ENCODE assay signal across 13 cellular contexts in genomic region chr1:110607663-110608230, GRCh38. TPM values are rescaled to one million over a fixed set of nuclear protein-coding genes. Genes with fewer than 3 reads are reported as not detected.
DNase-seq lines count a peak whose midpoint lies in the region; ATAC-seq, FAIRE-seq and TF ChIP-seq lines count a peak whose summit lies in the region.
"Had no signal": no experiment of that assay in that cellular context is flagged by ENCODE, and none has a peak within 500 bp of the region (broad histone marks: within the 10 kb centered on the region; RNA-seq: fewer than 3 reads in every experiment).

No MANE protein-coding gene starts in this region.

- H2AFZ ChIP-seq in HepG2 (ENCODE audit: low read length): no peak overlapping the region

- H3K27ac ChIP-seq in HepG2 (ENCODE audit: extremely low read length, insufficient read depth, low read length): no peak overlapping the region
- H3K27ac ChIP-seq in stomach smooth muscle (ENCODE audit: low read length): no peak overlapping the region
- H3K27ac ChIP-seq: epithelial cell of prostate had no signal

- H3K9ac ChIP-seq in HepG2 (ENCODE audit: insufficient read depth, low read depth, low read length) (no peak overlapping the region), stomach smooth muscle (ENCODE audit: low read length in 2 of 2) (no peak overlapping the region)

- no peaks in the 10 kb centered on the region for H3K9me3 Mint-ChIP-seq in activated CD4-positive, alpha-beta T cell treated with anti-CD3 and anti-CD28 coated beads, Interleukin-2, amount 10 ng/mL, durations not matched to agents 7 days and 5 days
- no peaks in the 10 kb centered on the region for H3K9me3 Mint-ChIP-seq in activated naive CD8-positive, alpha-beta T cell (ENCODE audit: low read depth)

- TF ChIP-seq POLR2A in HepG2 (IDR thresholded peaks at IDR 0.05; ENCODE audit: insufficient read depth in 1 of 2, low read depth in 2 of 2, low read length in 2 of 2): no peak

- no peaks in the 10 kb centered on the region for H3K36me3 ChIP-seq in HepG2 (replicated peaks in 1 of 2; ENCODE audit: control insufficient read depth in 1 of 2, insufficient read depth in 2 of 2, low read length in 2 of 2)
- H3K36me3 ChIP-seq in stomach smooth muscle (ENCODE audit: control insufficient read depth in 2 of 2, insufficient read depth in 2 of 2, low read length in 2 of 2): peaks cover 0 to 2% of the 10 kb centered on the region in 2 donors

- no peak overlapping the region for H3K27ac Mint-ChIP-seq in activated CD4-positive, alpha-beta T cell treated with anti-CD3 and anti-CD28 coated beads, Interleukin-2, amount 10 ng/mL, durations not matched to agents 7 days and 5 days
- H3K27ac Mint-ChIP-seq in activated naive CD8-positive, alpha-beta T cell: no peak overlapping the region

- FAIRE-seq in HepG2 (lab: Jason Lieb, UNC) (no peak), GM19239 (lab: Jason Lieb, UNC) (no peak)
- FAIRE-seq: urothelium cell line had no signal

- intact Hi-C loops in HepG2 (cut with micrococcal nuclease; ENCODE audit: unreplicated experiment): no loop called here

- no peaks in the 10 kb centered on the region; the same call in 1 of the 2 replicates for H3K4me1 ChIP-seq in HepG2 (ENCODE audit: insufficient read depth, low read length)
- peaks cover 24% of the 10 kb centered on the region for H3K4me1 ChIP-seq in stomach smooth muscle (ENCODE audit: control insufficient read depth, insufficient read depth, low read length)

- BruUV-seq in HepG2 (replicated peaks; lab: Mats Ljungman, UMichigan): no TSS peak

- no peak overlapping the region for H3K4me3 ChIP-seq in HepG2 (replicated peaks in 1 of 3; ENCODE audit: insufficient read depth in 1 of 3, low read depth in 2 of 3, low read length in 3 of 3)
- H3K4me3 ChIP-seq in stomach smooth muscle (ENCODE audit: low read length in 2 of 2): peak overlapping the region; percentile 20 to 84

- peaks cover 29% of the 10 kb centered on the region for H3K4me1 Mint-ChIP-seq in activated CD4-positive, alpha-beta T cell treated with anti-CD3 and anti-CD28 coated beads, Interleukin-2, amount 10 ng/mL, durations not matched to agents 7 days and 5 days
- H3K4me1 Mint-ChIP-seq in activated naive CD8-positive, alpha-beta T cell (ENCODE audit: low read depth): peaks cover 16% of the 10 kb centered on the region

- DNase-seq in activated CD4-positive, alpha-beta T cell treated with anti-CD3 and anti-CD28 coated beads, Interleukin-2, amount 10 ng/mL, durations not matched to agents 7 days and 5 days: no peak
- no peak for DNase-seq in activated CD4-positive, alpha-beta T cell treated with anti-CD3 and anti-CD28 coated beads for 1 hour
- DNase-seq in HepG2 (ENCODE audit: low spot score) (no peak), kidney glomerular epithelial cell (lab: John Stamatoyannopoulos, UW) (no peak), GM19239 (ENCODE audit: insufficient read length, low spot score) (no peak)
- DNase-seq: activated gamma-delta T cell, NCI-H187 had no signal

- H3K36me3 Mint-ChIP-seq in activated CD4-positive, alpha-beta T cell treated with anti-CD3 and anti-CD28 coated beads, Interleukin-2, amount 10 ng/mL, durations not matched to agents 7 days and 5 days (ENCODE audit: low read depth): no peaks in the 10 kb centered on the region
- H3K36me3 Mint-ChIP-seq in activated naive CD8-positive, alpha-beta T cell: no peaks in the 10 kb centered on the region

- in situ Hi-C loops in HepG2 (cut with HindIII; ENCODE audit: extremely low pct_ligation_motif_present, low pct_unique_long_range_greater_than_20kb): no loop called here

- no peaks in the 10 kb centered on the region for H3K79me2 ChIP-seq in HepG2 (ENCODE audit: insufficient read depth, low read length)

- 57% methylated on average over 6 of the region's 21 CpGs for WGBS in HepG2 (ENCODE audit: low lambda C conversion rate)

- peaks cover 50% of the 10 kb centered on the region for H3K27me3 Mint-ChIP-seq in activated CD4-positive, alpha-beta T cell treated with anti-CD3 and anti-CD28 coated beads, Interleukin-2, amount 10 ng/mL, durations not matched to agents 7 days and 5 days
- H3K27me3 Mint-ChIP-seq in activated naive CD8-positive, alpha-beta T cell: peaks cover 11% of the 10 kb centered on the region

- H3K27me3 ChIP-seq in HepG2 (ENCODE audit: control insufficient read depth in 1 of 2, insufficient read depth in 2 of 2, low read length in 2 of 2) (peaks cover 9 to 74% of the 10 kb centered on the region in 2 experiments), stomach smooth muscle (ENCODE audit: control insufficient read depth in 1 of 2, insufficient read depth in 2 of 2, low read length in 2 of 2) (peaks cover 32 to 45% of the 10 kb centered on the region in 2 donors)

- H3K4me3 Mint-ChIP-seq in activated CD4-positive, alpha-beta T cell treated with anti-CD3 and anti-CD28 coated beads, Interleukin-2, amount 10 ng/mL, durations not matched to agents 7 days and 5 days: peak overlapping the region; percentile 42
- H3K4me3 Mint-ChIP-seq in activated naive CD8-positive, alpha-beta T cell: peak overlapping the region; percentile 72

- CTCF ChIA-PET in activated CD4-positive, alpha-beta T cell treated with anti-CD3 and anti-CD28 coated beads, Interleukin-2, amount 10 ng/mL, durations not matched to agents 7 days and 5 days (lab: Charles Lee): interaction anchor here (1.1 to 2.5 kb wide), 8 partner anchors 12 to 175 kb away, joined by 3 to 10 read pairs (median 4); no protein-coding TSS in a partner anchor
- CTCF ChIA-PET in HepG2 (lab: Yijun Ruan, JAX; ENCODE audit: low intra/inter-chr PET ratio, low total read pairs): no interaction called here

- no peak for TF ChIP-seq CTCF in HepG2 (CRISPR knock-in tag; IDR thresholded peaks at IDR 0.05)

- H3K9me3 ChIP-seq in HepG2 (ENCODE audit: low read length) (no peaks in the 10 kb centered on the region), stomach smooth muscle (ENCODE audit: control insufficient read depth in 2 of 2, low read length in 2 of 2) (no peaks in the 10 kb centered on the region)

- ATAC-seq in HepG2: no peak
- ATAC-seq in HG02678 (IDR thresholded peaks at IDR 0.05; ENCODE audit: unreplicated experiment): no peak

- POLR2A ChIA-PET in activated CD4-positive, alpha-beta T cell treated with anti-CD3 and anti-CD28 coated beads, Interleukin-2, amount 10 ng/mL, durations not matched to agents 7 days and 5 days (lab: Charles Lee): no interaction called here
- POLR2A ChIA-PET in HepG2 (lab: Yijun Ruan, JAX): no interaction called here

- no peak overlapping the region for H3K4me2 ChIP-seq in HepG2 (ENCODE audit: low read depth, low read length)

- TF ChIP-seq RAD21 in HepG2 (CRISPR knock-in tag; IDR thresholded peaks at IDR 0.05): no peak

- no peak for TF ChIP-seq EP300 in HepG2 (IDR thresholded peaks at IDR 0.05; ENCODE audit: low read depth in 2 of 2, low read length in 2 of 2)
- no peak for TF ChIP-seq EP300 in HepG2 (CRISPR knock-in tag; IDR thresholded peaks at IDR 0.05; ENCODE audit: borderline replicate concordance)

- no peaks in the 10 kb centered on the region for H4K20me1 ChIP-seq in HepG2 (ENCODE audit: insufficient read depth, low read length)

TF ChIP-seq in HepG2, 621 proteins besides CTCF, POLR2A, EP300 and RAD21:
- TF ChIP-seq CENPBD1 (CRISPR knock-in tag; IDR thresholded peaks at IDR 0.05; ENCODE audit: borderline replicate concordance, low read depth) (no peak), EZH2 (conservative IDR thresholded peaks at IDR 0.05; ENCODE audit: low read depth, low read length) (peak; percentile 82)

RNA-seq across cellular contexts. Expression of gene KCNA2, which starts 1.6 kb away (rescaled TPM):
- total RNA-seq in activated CD4-positive, alpha-beta T cell treated with anti-CD3 and anti-CD28 coated beads, Interleukin-2, amount 10 ng/mL, durations not matched to agents 7 days and 5 days: 1 to 10 TPM; 3.5 to 3.9 TPM
- total RNA-seq in HepG2 (2016; rRNA removed; fragmentation: Illumina TruSeq; extraction: Trizol): not detected in 2 replicates
- total RNA-seq in HepG2 (2016; cell fraction: cytosol; rRNA removed; fragmentation: Illumina TruSeq; extraction: Trizol; ENCODE audit: low read depth): not detected in 2 replicates
- total RNA-seq in HepG2 (2016; cell fraction: insoluble cytoplasmic fraction; rRNA removed; fragmentation: Illumina TruSeq; extraction: Trizol): not detected in 2 replicates
- not detected in 2 replicates for total RNA-seq in HepG2 (2016; cell fraction: membrane; rRNA removed; fragmentation: Illumina TruSeq; extraction: Trizol)
- total RNA-seq in HepG2 (2016; cell fraction: nucleus; rRNA removed; fragmentation: Illumina TruSeq; extraction: Trizol): not detected in 2 replicates
- not detected in 2 replicates for polyA plus RNA-seq in HepG2 (2011; rRNA removed)
- polyA plus RNA-seq in HepG2 (2011; cell fraction: cytosol; rRNA removed): not detected in 2 replicates
- not detected in 2 replicates for polyA plus RNA-seq in HepG2 (2011; cell fraction: nucleus; rRNA removed)
- not detected in 2 replicates for polyA plus RNA-seq in HepG2 (2012)
- not detected in 2 replicates for polyA plus RNA-seq in HepG2 (2016; cell fraction: cytosol; fragmentation: Illumina TruSeq; extraction: Trizol; ENCODE audit: low read depth)
- polyA plus RNA-seq in HepG2 (2016; cell fraction: insoluble cytoplasmic fraction; fragmentation: Illumina TruSeq; extraction: Trizol; ENCODE audit: low read depth): not detected in 2 replicates
- not detected in 2 replicates for polyA plus RNA-seq in HepG2 (2016; cell fraction: membrane; fragmentation: Illumina TruSeq; extraction: Trizol; ENCODE audit: low read depth)
- polyA plus RNA-seq in HepG2 (2016; cell fraction: nucleus; fragmentation: Illumina TruSeq; extraction: Trizol; ENCODE audit: insufficient read depth, low read depth): not detected in 2 replicates
- not detected in 2 replicates for polyA minus RNA-seq in HepG2 (2011; rRNA and poly(A)+ RNA removed; ENCODE audit: low replicate concordance)
- polyA minus RNA-seq in HepG2 (2011; cell fraction: cytosol; rRNA and poly(A)+ RNA removed): not detected in 2 replicates
- polyA minus RNA-seq in HepG2 (2011; cell fraction: nucleus; rRNA and poly(A)+ RNA removed): not detected in 2 replicates
- polyA plus RNA-seq: AG04450 had no signal

Comparison
In these comparisons a context has a peak if more than half of its experiments do, and no peak if none do; other contexts are left out.
1. H3K4me3 ChIP-seq: peak in stomach smooth muscle (2 of 2); none in HepG2 (0 of 3).